In genomic region chr20:43536041-43536816, GRCh38 we compare ENCODE assay signal across 34 cellular contexts. TPM values are rescaled to one million over a fixed set of nuclear protein-coding genes. Genes with fewer than 3 reads are reported as not detected.
"Had no signal": no experiment of that assay in that cellular context is flagged by ENCODE, and none has a peak within 500 bp of the region (broad histone marks: within the 10 kb centered on the region; RNA-seq: fewer than 3 reads in every experiment).

No MANE protein-coding gene starts in this region.

- H3K27me3 ChIP-seq: adrenal gland, breast epithelium, cardiac muscle cell, colonic mucosa, dorsolateral prefrontal cortex had no signal

- H3K36me3 ChIP-seq: adrenal gland, breast epithelium, colonic mucosa had no signal

- H3K36me3 Mint-ChIP-seq: activated CD4-positive, alpha-beta memory T cell treated with anti-CD3 and anti-CD28 coated beads for 36 hours; activated CD8-positive, alpha-beta memory T cell treated with anti-CD3 and anti-CD28 coated beads, Interleukin-2, amount 10 ng/mL, durations not matched to agents 7 days and 5 days; activated naive CD4-positive, alpha-beta T cell treated with anti-CD3 and anti-CD28 coated beads, Interleukin-2, amount 50 U/mL, for 24 hours; activated naive CD8-positive, alpha-beta T cell treated with anti-CD3 and anti-CD28 coated beads for 36 hours; brain had no signal

- H3K27ac ChIP-seq: breast epithelium, cardiac muscle cell, colonic mucosa, dorsolateral prefrontal cortex had no signal

- H3K4me1 ChIP-seq: breast epithelium, colonic mucosa had no signal

- H3K27me3 Mint-ChIP-seq: activated CD4-positive, alpha-beta memory T cell treated with anti-CD3 and anti-CD28 coated beads for 36 hours; activated CD4-positive, alpha-beta T cell treated with anti-CD3 and anti-CD28 coated beads for 36 hours; activated CD4-positive, alpha-beta T cell treated with anti-CD3 and anti-CD28 coated beads, Interleukin-2, amount 10 ng/mL, durations not matched to agents 24 days and 14 days; activated CD8-positive, alpha-beta memory T cell treated with anti-CD3 and anti-CD28 coated beads, Interleukin-2, amount 10 ng/mL, durations not matched to agents 7 days and 5 days; activated naive CD4-positive, alpha-beta T cell treated with anti-CD3 and anti-CD28 coated beads, Interleukin-2, amount 50 U/mL, for 24 hours; activated naive CD8-positive, alpha-beta T cell treated with anti-CD3 and anti-CD28 coated beads for 36 hours; activated naive CD8-positive, alpha-beta T cell treated with anti-CD3 and anti-CD28 coated beads, Interleukin-2, amount 50 U/mL, for 24 hours; brain; dendritic cell treated with granulocyte-macrophage colony-stimulating factor and Interleukin-4, amounts not matched to agents 40 ng/mL and 50 ng/mL, for 4 days; T-helper 17 cell had no signal

- H3K4me3 Mint-ChIP-seq: activated CD4-positive, alpha-beta memory T cell treated with anti-CD3 and anti-CD28 coated beads for 36 hours; activated CD4-positive, alpha-beta T cell treated with anti-CD3 and anti-CD28 coated beads for 36 hours; activated CD4-positive, alpha-beta T cell treated with anti-CD3 and anti-CD28 coated beads, Interleukin-2, amount 10 ng/mL, durations not matched to agents 24 days and 14 days; activated CD8-positive, alpha-beta memory T cell treated with anti-CD3 and anti-CD28 coated beads, Interleukin-2, amount 10 ng/mL, durations not matched to agents 7 days and 5 days; activated CD8-positive, alpha-beta T cell treated with anti-CD3 and anti-CD28 coated beads, Interleukin-2, amount 10 ng/mL, durations not matched to agents 7 days and 5 days; activated naive CD4-positive, alpha-beta T cell treated with anti-CD3 and anti-CD28 coated beads for 36 hours; activated naive CD4-positive, alpha-beta T cell treated with anti-CD3 and anti-CD28 coated beads, Interleukin-2, amount 50 U/mL, for 24 hours; activated naive CD8-positive, alpha-beta T cell treated with anti-CD3 and anti-CD28 coated beads for 36 hours; activated naive CD8-positive, alpha-beta T cell treated with anti-CD3 and anti-CD28 coated beads, Interleukin-2, amount 50 U/mL, for 24 hours; activated T-helper 1 cell treated with anti-CD3 and anti-CD28 coated beads, Interleukin-12 subunit alpha, Interleukin-12 subunit beta, Interleukin-2, Interleukin-4 antibody, amounts not matched to agents 30 ng/mL and 10 ng/mL and 1 ng/mL, durations not matched to agents 14 hours and 24 hours and 36 hours; brain; dendritic cell treated with granulocyte-macrophage colony-stimulating factor and Interleukin-4, amounts not matched to agents 40 ng/mL and 50 ng/mL, for 4 days; endodermal cell; T-helper 17 cell; T-helper 2 cell treated with Interferon-gamma antibody and Interleukin-4, amounts not matched to agents 5 μg/mL and 100 μg/mL, for 36 hours had no signal

- H3K4me1 Mint-ChIP-seq: activated CD4-positive, alpha-beta T cell treated with anti-CD3 and anti-CD28 coated beads for 36 hours; activated CD4-positive, alpha-beta T cell treated with anti-CD3 and anti-CD28 coated beads, Interleukin-2, amount 10 ng/mL, durations not matched to agents 24 days and 14 days; activated CD8-positive, alpha-beta memory T cell treated with anti-CD3 and anti-CD28 coated beads, Interleukin-2, amount 10 ng/mL, durations not matched to agents 7 days and 5 days; activated naive CD4-positive, alpha-beta T cell treated with anti-CD3 and anti-CD28 coated beads, Interleukin-2, amount 50 U/mL, for 24 hours; activated naive CD8-positive, alpha-beta T cell treated with anti-CD3 and anti-CD28 coated beads for 36 hours; brain; endodermal cell had no signal

- DNase-seq: activated CD4-positive, alpha-beta memory T cell treated with anti-CD3 and anti-CD28 coated beads for 36 hours; activated CD4-positive, alpha-beta T cell treated with anti-CD3 and anti-CD28 coated beads for 36 hours; activated CD4-positive, alpha-beta T cell treated with anti-CD3 and anti-CD28 coated beads, Interleukin-2, amount 10 ng/mL, durations not matched to agents 24 days and 14 days; activated CD4-positive, CD25-positive, alpha-beta regulatory T cell; activated CD4-positive, CD25-positive, alpha-beta regulatory T cell treated with anti-CD3 and anti-CD28 coated beads, Interleukin-2, amount 50 U/mL, for 72 hours; activated CD8-positive, alpha-beta memory T cell treated with anti-CD3 and anti-CD28 coated beads, Interleukin-2, amount 10 ng/mL, durations not matched to agents 7 days and 5 days; activated CD8-positive, alpha-beta memory T cell treated with anti-CD3 and anti-CD28 coated beads, Interleukin-2, amount 50 U/mL, for 4 hours; activated CD8-positive, alpha-beta T cell treated with anti-CD3 and anti-CD28 coated beads, Interleukin-2, amount 10 ng/mL, durations not matched to agents 7 days and 5 days; activated effector memory CD4-positive, alpha-beta T cell treated with anti-CD3 and anti-CD28 coated beads, Interleukin-2, amount 50 U/mL, for 16 hours; activated naive CD4-positive, alpha-beta T cell treated with anti-CD3 and anti-CD28 coated beads for 36 hours; activated naive CD8-positive, alpha-beta T cell treated with anti-CD3 and anti-CD28 coated beads for 36 hours; activated naive CD8-positive, alpha-beta T cell treated with anti-CD3 and anti-CD28 coated beads, Interleukin-2, amount 50 U/mL, for 24 hours; activated T-cell treated with anti-CD3 and anti-CD28 coated beads, Interleukin-2, amount 50 U/mL, for 1 hour; activated T-cell treated with anti-CD3 and anti-CD28 coated beads, Interleukin-2, amount 50 U/mL, for 48 hours; amygdala; aorta; central memory CD4-positive, alpha-beta T cell; cerebellar nuclear complex; colonic mucosa; dorsolateral prefrontal cortex; effector memory CD4-positive, alpha-beta T cell; endodermal cell; T-helper 1 cell; T-helper 17 cell; T1000 had no signal

- H3K9me3 ChIP-seq: adrenal gland, breast epithelium, colonic mucosa had no signal

- H3K9me3 Mint-ChIP-seq: activated CD4-positive, alpha-beta memory T cell treated with anti-CD3 and anti-CD28 coated beads for 36 hours; activated CD4-positive, alpha-beta T cell treated with anti-CD3 and anti-CD28 coated beads, Interleukin-2, amount 10 ng/mL, durations not matched to agents 24 days and 14 days; activated naive CD4-positive, alpha-beta T cell treated with anti-CD3 and anti-CD28 coated beads for 36 hours; activated naive CD4-positive, alpha-beta T cell treated with anti-CD3 and anti-CD28 coated beads, Interleukin-2, amount 50 U/mL, for 24 hours; activated naive CD8-positive, alpha-beta T cell treated with anti-CD3 and anti-CD28 coated beads for 36 hours; activated naive CD8-positive, alpha-beta T cell treated with anti-CD3 and anti-CD28 coated beads, Interleukin-2, amount 50 U/mL, for 24 hours; activated T-helper 1 cell treated with anti-CD3 and anti-CD28 coated beads, Interleukin-12 subunit alpha, Interleukin-12 subunit beta, Interleukin-2, Interleukin-4 antibody, amounts not matched to agents 30 ng/mL and 10 ng/mL and 1 ng/mL, durations not matched to agents 14 hours and 24 hours and 36 hours; activated T-helper 2 cell treated with anti-CD3 and anti-CD28 coated beads, Interferon-gamma antibody, Interleukin-2, Interleukin-4, amounts not matched to agents 10 μg/mL and 5 μg/mL and 100 μg/mL, durations not matched to agents 14 hours and 24 hours and 36 hours; brain; dendritic cell treated with granulocyte-macrophage colony-stimulating factor and Interleukin-4, amounts not matched to agents 40 ng/mL and 50 ng/mL, for 4 days; endodermal cell; T-helper 2 cell treated with Interferon-gamma antibody and Interleukin-4, amounts not matched to agents 5 μg/mL and 100 μg/mL, for 36 hours had no signal

- H3K4me3 ChIP-seq: adrenal gland, breast epithelium, cardiac muscle cell, colonic mucosa, dorsolateral prefrontal cortex had no signal

- H3K27ac Mint-ChIP-seq: activated CD4-positive, alpha-beta memory T cell treated with anti-CD3 and anti-CD28 coated beads for 36 hours; activated CD4-positive, alpha-beta T cell treated with anti-CD3 and anti-CD28 coated beads for 36 hours; activated CD4-positive, alpha-beta T cell treated with anti-CD3 and anti-CD28 coated beads, Interleukin-2, amount 10 ng/mL, durations not matched to agents 24 days and 14 days; activated CD8-positive, alpha-beta memory T cell treated with anti-CD3 and anti-CD28 coated beads, Interleukin-2, amount 10 ng/mL, durations not matched to agents 7 days and 5 days; activated CD8-positive, alpha-beta T cell treated with anti-CD3 and anti-CD28 coated beads, Interleukin-2, amount 10 ng/mL, durations not matched to agents 7 days and 5 days; activated naive CD4-positive, alpha-beta T cell treated with anti-CD3 and anti-CD28 coated beads for 36 hours; activated naive CD4-positive, alpha-beta T cell treated with anti-CD3 and anti-CD28 coated beads, Interleukin-2, amount 50 U/mL, for 24 hours; activated naive CD8-positive, alpha-beta T cell treated with anti-CD3 and anti-CD28 coated beads for 36 hours; activated naive CD8-positive, alpha-beta T cell treated with anti-CD3 and anti-CD28 coated beads, Interleukin-2, amount 50 U/mL, for 24 hours; activated T-helper 1 cell treated with anti-CD3 and anti-CD28 coated beads, Interleukin-12 subunit alpha, Interleukin-12 subunit beta, Interleukin-2, Interleukin-4 antibody, amounts not matched to agents 30 ng/mL and 10 ng/mL and 1 ng/mL, durations not matched to agents 14 hours and 24 hours and 36 hours; activated T-helper 2 cell treated with anti-CD3 and anti-CD28 coated beads, Interferon-gamma antibody, Interleukin-2, Interleukin-4, amounts not matched to agents 10 μg/mL and 5 μg/mL and 100 μg/mL, durations not matched to agents 14 hours and 24 hours and 36 hours; brain; dendritic cell treated with granulocyte-macrophage colony-stimulating factor and Interleukin-4, amounts not matched to agents 40 ng/mL and 50 ng/mL, for 4 days; endodermal cell; T-helper 17 cell; T-helper 2 cell treated with Interferon-gamma antibody and Interleukin-4, amounts not matched to agents 5 μg/mL and 100 μg/mL, for 36 hours had no signal

RNA-seq across cellular contexts. Expression of gene SGK2, which starts 22.6 kb away (rescaled TPM):
- total RNA-seq: activated T-helper 1 cell treated with anti-CD3 and anti-CD28 coated beads, Interleukin-12 subunit alpha, Interleukin-12 subunit beta, Interleukin-2, Interleukin-4 antibody, amounts not matched to agents 30 ng/mL and 10 ng/mL and 1 ng/mL, durations not matched to agents 14 hours and 24 hours and 36 hours had no signal
- polyA plus RNA-seq: cardiac muscle cell had no signal
